21 cellular contexts compared by ENCODE assay signal in genomic region chr13:26457212-26457611, GRCh38.
DNase-seq lines count a peak whose midpoint lies in the region; ATAC-seq, FAIRE-seq and TF ChIP-seq lines count a peak whose summit lies in the region.
"Had no signal": no experiment of that assay in that cellular context is flagged by ENCODE, and none has a peak within 500 bp of the region (broad histone marks: within the 10 kb centered on the region; RNA-seq: fewer than 3 reads in every experiment).

No MANE protein-coding gene starts in this region.

- no peak overlapping the region for H2BK12ac ChIP-seq in trophoblast cell (ENCODE audit: low read length)

- H4K8ac ChIP-seq in trophoblast cell (ENCODE audit: low read depth, low read length) = no peak overlapping the region

- H4K20me1 ChIP-seq in mammary epithelial cell (ENCODE audit: insufficient read depth, low read length) (no peaks in the 10 kb centered on the region), GM23338 (replicated peaks; ENCODE audit: insufficient read depth) (no peaks in the 10 kb centered on the region)

- H4K12ac ChIP-seq in trophoblast cell (ENCODE audit: low read depth, low read length) = no peak overlapping the region

- dilution Hi-C loops in mammary epithelial cell (cut with HindIII; ENCODE audit: low sequenced_read_pairs) = no loop called here

- H3K23ac ChIP-seq in trophoblast cell (ENCODE audit: low read length) = no peak overlapping the region

- in situ Hi-C loops in mammary epithelial cell (cut with MboI; ENCODE audit: low sequenced_read_pairs in 2 of 2) = no loop called here

- H3K79me1 ChIP-seq in trophoblast cell (ENCODE audit: low read length) = no peaks in the 10 kb centered on the region

- no peak overlapping the region for H3K14ac ChIP-seq in trophoblast cell (ENCODE audit: low read length)

- H3K27ac Mint-ChIP-seq in GM23338 = no peak overlapping the region
- H3K27ac Mint-ChIP-seq: activated CD8-positive, alpha-beta memory T cell treated with anti-CD3 and anti-CD28 coated beads, Interleukin-2, amount 10 ng/mL, durations not matched to agents 7 days and 5 days; CD4-positive, alpha-beta T cell; mesothelial cell of epicardium; stimulated activated naive CD8-positive, alpha-beta T cell treated with anti-CD3 and anti-CD28 coated beads, Interleukin-15, amount 100 ng/mL, for 72 hours; T-cell had no signal

- H3K79me2 ChIP-seq in mammary epithelial cell (ENCODE audit: insufficient read depth, low read length) (no peaks in the 10 kb centered on the region), trophoblast cell (ENCODE audit: control insufficient read depth, insufficient read depth, low read length, poor library complexity) (no peaks in the 10 kb centered on the region), GM23338 (replicated peaks; ENCODE audit: insufficient read depth) (no peaks in the 10 kb centered on the region)

- H3K4ac ChIP-seq in trophoblast cell (ENCODE audit: low read depth, low read length) = no peak overlapping the region

- ATAC-seq in Right ventricle myocardium superior (ENCODE audit: poor library complexity) (peak; percentile 12), GM23338 (no peak)
- ATAC-seq: activated CD8-positive, alpha-beta memory T cell treated with anti-CD3 and anti-CD28 coated beads, Interleukin-2, amount 10 ng/mL, durations not matched to agents 7 days and 5 days; gastrocnemius medialis; stimulated activated naive CD8-positive, alpha-beta T cell treated with anti-CD3 and anti-CD28 coated beads, Interleukin-15, amount 100 ng/mL, for 72 hours; T-cell had no signal

- H3K27ac ChIP-seq in right atrium auricular region (no peak overlapping the region), mammary epithelial cell (ENCODE audit: insufficient read depth, low read depth, low read length) (no peak overlapping the region), trophoblast cell (ENCODE audit: low read depth, low read length) (no peak overlapping the region), GM23338 (ENCODE audit: low read depth) (no peak overlapping the region)
- H3K27ac ChIP-seq: neutrophil had no signal

- FAIRE-seq in GM12891 (lab: Jason Lieb, UNC) = no peak
- FAIRE-seq: colon had no signal

- no peak for TF ChIP-seq CTCF in right atrium auricular region (IDR thresholded peaks at IDR 0.05)
- no peak for TF ChIP-seq CTCF in mammary epithelial cell (conservative IDR thresholded peaks at IDR 0.05 in 1 of 2, IDR thresholded peaks at IDR 0.05 in 1 of 2; ENCODE audit: extremely low read depth in 1 of 2, insufficient read depth in 1 of 2, low read depth in 1 of 2, low read length in 2 of 2)
- no peak for TF ChIP-seq CTCF in GM23338 (conservative IDR thresholded peaks at IDR 0.05; ENCODE audit: low read depth in 2 of 2)

- no peak overlapping the region for H3K4me3 ChIP-seq in right atrium auricular region
- no peak overlapping the region for H3K4me3 ChIP-seq in mammary epithelial cell (replicated peaks in 1 of 3; ENCODE audit: insufficient read depth in 1 of 3, low read depth in 2 of 3, low read length in 3 of 3)
- H3K4me3 ChIP-seq in trophoblast cell (ENCODE audit: low read depth, low read length) = no peak overlapping the region
- H3K4me3 ChIP-seq in GM23338 = no peak overlapping the region
- H3K4me3 ChIP-seq: gastrocnemius medialis had no signal

- H2BK5ac ChIP-seq in trophoblast cell (ENCODE audit: low read depth, low read length, poor library complexity) = no peak overlapping the region

- no peak overlapping the region for H3K18ac ChIP-seq in trophoblast cell (ENCODE audit: low read length)

- H2AK5ac ChIP-seq in trophoblast cell (ENCODE audit: low read length) = no peak overlapping the region

- H3K4me1 Mint-ChIP-seq in GM23338 = no peaks in the 10 kb centered on the region
- H3K4me1 Mint-ChIP-seq: activated CD8-positive, alpha-beta memory T cell treated with anti-CD3 and anti-CD28 coated beads, Interleukin-2, amount 10 ng/mL, durations not matched to agents 7 days and 5 days; mesothelial cell of epicardium; stimulated activated naive CD8-positive, alpha-beta T cell treated with anti-CD3 and anti-CD28 coated beads, Interleukin-15, amount 100 ng/mL, for 72 hours; T-cell had no signal

- H3K27me3 Mint-ChIP-seq in GM23338 (ENCODE audit: insufficient read depth, low read depth, poor library complexity) = no peaks in the 10 kb centered on the region

- no peaks in the 10 kb centered on the region for H3K9me3 ChIP-seq in right atrium auricular region
- no peaks in the 10 kb centered on the region for H3K9me3 ChIP-seq in mammary epithelial cell (replicated peaks; ENCODE audit: insufficient read depth, low read length)
- H3K9me3 ChIP-seq in trophoblast cell (ENCODE audit: insufficient read depth, low read depth, low read length) = peaks cover 3% of the 10 kb centered on the region
- H3K9me3 ChIP-seq: gastrocnemius medialis, neutrophil had no signal

- no peak overlapping the region for H2BK120ac ChIP-seq in trophoblast cell (ENCODE audit: insufficient read depth, low read length, poor library complexity)

- CTCF ChIA-PET in mammary epithelial cell (lab: Charles Lee; ENCODE audit: low non-redundant PET) = no interaction called here

- no peaks in the 10 kb centered on the region for H3K36me3 Mint-ChIP-seq in GM23338 (ENCODE audit: low read depth)
- H3K36me3 Mint-ChIP-seq: activated CD8-positive, alpha-beta memory T cell treated with anti-CD3 and anti-CD28 coated beads, Interleukin-2, amount 10 ng/mL, durations not matched to agents 7 days and 5 days; mesothelial cell of epicardium; T-cell had no signal

- no peak overlapping the region for H3K4me3 Mint-ChIP-seq in GM23338
- H3K4me3 Mint-ChIP-seq: activated CD8-positive, alpha-beta memory T cell treated with anti-CD3 and anti-CD28 coated beads, Interleukin-2, amount 10 ng/mL, durations not matched to agents 7 days and 5 days; CD4-positive, alpha-beta T cell; mesothelial cell of epicardium; stimulated activated naive CD8-positive, alpha-beta T cell treated with anti-CD3 and anti-CD28 coated beads, Interleukin-15, amount 100 ng/mL, for 72 hours; T-cell had no signal

- H3K9me2 ChIP-seq in GM23338 (ENCODE audit: insufficient read depth) = 0 out of 2 replicates have a peak, but pooled peaks cover 4% of the 10 kb centered on the region

- H2AFZ ChIP-seq in mammary epithelial cell (ENCODE audit: low read depth, low read length) (no peak overlapping the region), trophoblast cell (ENCODE audit: insufficient read depth, low read length, poor library complexity) (no peak overlapping the region), GM23338 (no peak overlapping the region)

- H3F3A ChIP-seq in GM23338 (replicated peaks; ENCODE audit: low read depth) = no peaks in the 10 kb centered on the region

- intact Hi-C loops in Right ventricle myocardium superior (cut with DNase I) = no loop called here
- intact Hi-C loops in mammary epithelial cell (cut with micrococcal nuclease) = no loop called here

- H3K4me1 ChIP-seq in right atrium auricular region (peaks cover 0 to 14% of the 10 kb centered on the region in 2 donors), mammary epithelial cell (ENCODE audit: insufficient read depth, low read length) (peaks cover 12% of the 10 kb centered on the region), trophoblast cell (ENCODE audit: control insufficient read depth in 1 of 2, insufficient read depth in 2 of 2, low read length in 2 of 2) (no peaks in the 10 kb centered on the region), GM23338 (ENCODE audit: insufficient read depth) (no peaks in the 10 kb centered on the region)

- DNase-seq in Right ventricle myocardium superior = no peak
- DNase-seq in right atrium auricular region (ENCODE audit: low spot score) = no peak
- peak; percentile 76 for DNase-seq in MV-4-11 (lab: John Stamatoyannopoulos, UW)
- peak; percentile 32 for DNase-seq in mammary epithelial cell
- DNase-seq in trophoblast cell = peak; percentile 95 to 99
- DNase-seq in GM12891 (ENCODE audit: insufficient read length, low spot score) = no peak
- DNase-seq in GM23338 (ENCODE audit: low spot score) = no peak
- DNase-seq in NCI-H2196 treated with DMSO at 0.1 percent for 48 hours (lab: John Stamatoyannopoulos, UW; ENCODE audit: unreplicated experiment) = no peak
- DNase-seq: ACHN; activated CD8-positive, alpha-beta memory T cell treated with anti-CD3 and anti-CD28 coated beads, Interleukin-2, amount 10 ng/mL, durations not matched to agents 7 days and 5 days; activated gamma-delta T cell treated with Interleukin-2 at 50 U/mL for 16 hours; aorta; CD4-positive, alpha-beta T cell; NCI-H1436 treated with DMSO at 0.1 percent for 48 hours; NCI-H446 treated with DMSO at 0.1 percent for 48 hours; stimulated activated naive CD8-positive, alpha-beta T cell treated with anti-CD3 and anti-CD28 coated beads, Interleukin-15, amount 100 ng/mL, for 72 hours; T-cell had no signal

- H4K91ac ChIP-seq in trophoblast cell (ENCODE audit: low read depth, low read length) = no peak overlapping the region

- no peaks in the 10 kb centered on the region for H3K27me3 ChIP-seq in right atrium auricular region
- no peaks in the 10 kb centered on the region for H3K27me3 ChIP-seq in mammary epithelial cell (ENCODE audit: insufficient read depth, low read length)
- H3K27me3 ChIP-seq in trophoblast cell (ENCODE audit: insufficient read depth, low read length) = no peaks in the 10 kb centered on the region
- no peaks in the 10 kb centered on the region for H3K27me3 ChIP-seq in GM23338 (ENCODE audit: insufficient read depth)
- H3K27me3 ChIP-seq: gastrocnemius medialis, neutrophil had no signal

- H3K9me3 Mint-ChIP-seq in GM23338 = no peaks in the 10 kb centered on the region
- H3K9me3 Mint-ChIP-seq: CD4-positive, alpha-beta T cell; mesothelial cell of epicardium; stimulated activated naive CD8-positive, alpha-beta T cell treated with anti-CD3 and anti-CD28 coated beads, Interleukin-15, amount 100 ng/mL, for 72 hours; T-cell had no signal

- H3K4me2 ChIP-seq in mammary epithelial cell (ENCODE audit: insufficient read depth, low read depth, low read length) (no peak overlapping the region), trophoblast cell (ENCODE audit: low read length) (no peak overlapping the region), GM23338 (no peak overlapping the region)

- BruUV-seq in mammary epithelial cell (replicated peaks; lab: Mats Ljungman, UMichigan) = no TSS peak

- H3K9ac ChIP-seq in mammary epithelial cell (ENCODE audit: insufficient read depth, low read length) (no peak overlapping the region), trophoblast cell (ENCODE audit: low read length) (no peak overlapping the region)

- no peak for TF ChIP-seq POLR2A in GM12891 (IDR thresholded peaks at IDR 0.05; ENCODE audit: low read depth, low read length)

- H3K36me3 ChIP-seq in right atrium auricular region = no peaks in the 10 kb centered on the region
- H3K36me3 ChIP-seq in mammary epithelial cell (ENCODE audit: insufficient read depth, low read length) = no peaks in the 10 kb centered on the region
- H3K36me3 ChIP-seq in trophoblast cell (ENCODE audit: control insufficient read depth in 1 of 2, insufficient read depth in 2 of 2, low read length in 2 of 2) = no peaks in the 10 kb centered on the region
- no peaks in the 10 kb centered on the region for H3K36me3 ChIP-seq in GM23338 (ENCODE audit: insufficient read depth)
- H3K36me3 ChIP-seq: gastrocnemius medialis, neutrophil had no signal

TF ChIP-seq in GM12891, 5 proteins besides CTCF, POLR2A, EP300 and RAD21 (continues in another document):
- no peak for TF ChIP-seq PAX5 (IDR thresholded peaks at IDR 0.05; ENCODE audit: insufficient read depth, low read length, severe bottlenecking)

TF ChIP-seq in GM23338, 12 proteins besides CTCF, POLR2A, EP300 and RAD21 (continues in another document):
- TF ChIP-seq POLR2AphosphoS5 (IDR thresholded peaks at IDR 0.05; ENCODE audit: low read depth) = no peak

Comparison
In these comparisons a context has a peak if more than half of its experiments do, and no peak if none do; other contexts are left out.
1. DNase-seq: peak in MV-4-11 (single experiment), mammary epithelial cell (single experiment) and trophoblast cell (2 of 2); none in Right ventricle myocardium superior (single experiment), right atrium auricular region (single experiment), GM12891 (single experiment), GM23338 (single experiment) and NCI-H2196 treated with DMSO at 0.1 percent for 48 hours (single experiment).